Comparison of ENCODE assay signal across 8 cellular contexts in the genomic region with DNA sequence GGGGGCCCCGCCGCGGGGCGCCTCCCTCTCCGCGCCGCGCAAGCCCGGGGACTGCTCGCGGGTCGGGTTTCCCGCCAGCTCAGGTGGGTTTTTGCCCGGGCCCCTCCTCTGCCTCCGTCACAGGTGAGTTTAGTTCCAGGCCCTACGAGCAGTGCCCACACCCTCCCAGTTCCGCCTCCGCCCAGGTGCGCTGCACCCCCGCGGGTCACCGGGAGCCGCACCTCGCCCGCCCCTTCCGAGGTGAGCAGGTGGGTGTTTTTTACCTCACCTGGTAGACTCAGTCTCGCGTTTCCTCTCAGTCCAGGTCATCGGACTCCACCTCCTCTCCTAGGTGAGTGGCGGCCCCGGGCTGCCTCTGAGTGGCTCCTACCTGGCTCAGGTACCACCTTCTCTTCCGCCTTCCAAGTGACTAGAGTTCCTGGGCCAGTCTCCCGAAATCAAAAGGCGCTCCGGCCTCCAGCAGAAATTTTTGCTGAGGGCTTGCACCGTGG. TPM values are rescaled to one million over a fixed set of nuclear protein-coding genes. Genes with fewer than 3 reads are reported as not detected.
DNase-seq lines count a peak whose midpoint lies in the region; ATAC-seq and TF ChIP-seq lines count a peak whose summit lies in the region.

A gene with protein sequence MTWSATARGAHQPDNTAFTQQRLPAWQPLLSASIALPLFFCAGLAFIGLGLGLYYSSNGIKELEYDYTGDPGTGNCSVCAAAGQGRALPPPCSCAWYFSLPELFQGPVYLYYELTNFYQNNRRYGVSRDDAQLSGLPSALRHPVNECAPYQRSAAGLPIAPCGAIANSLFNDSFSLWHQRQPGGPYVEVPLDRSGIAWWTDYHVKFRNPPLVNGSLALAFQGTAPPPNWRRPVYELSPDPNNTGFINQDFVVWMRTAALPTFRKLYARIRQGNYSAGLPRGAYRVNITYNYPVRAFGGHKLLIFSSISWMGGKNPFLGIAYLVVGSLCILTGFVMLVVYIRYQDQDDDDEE (minus strand): TSS at position 153 of the 491 bp plus-strand sequence. CDS start 191 bp downstream, outside the sequence.

- H3K9me3 ChIP-seq in Peyer's patch (no peaks in the 10 kb centered on the region), colonic mucosa (no peaks in the 10 kb centered on the region), mononuclear cell (ENCODE audit: low read depth, low read length) (no peaks in the 10 kb centered on the region), transverse colon (no peaks in the 10 kb centered on the region)

- 10% methylated on average over 35 of the region's 36 CpGs; no CpG with 5 or more reads in 1 of the 2 donors for WGBS in transverse colon (ENCODE audit: low coverage in 1 of 2), 2 donors

- no peaks in the 10 kb centered on the region for H3K36me3 ChIP-seq in Peyer's patch
- H3K36me3 ChIP-seq in colonic mucosa = no peaks in the 10 kb centered on the region
- H3K36me3 ChIP-seq in transverse colon = no peaks in the 10 kb centered on the region

- peak within 1 kb of the TSS; percentile 82 to 88 for H3K9ac ChIP-seq in colonic mucosa (ENCODE audit: low read depth in 2 of 2, low read length in 2 of 2)

- ATAC-seq in HG02610 (IDR thresholded peaks at IDR 0.05; ENCODE audit: unreplicated experiment) (peak; percentile 14), HG03378 (IDR thresholded peaks at IDR 0.05; ENCODE audit: unreplicated experiment) (no peak), HG02623 (IDR thresholded peaks at IDR 0.05; ENCODE audit: unreplicated experiment) (no peak), HG03025 (IDR thresholded peaks at IDR 0.05; ENCODE audit: low FRiP score, unreplicated experiment) (no peak)

- in situ Hi-C loops in transverse colon (cut with MboI; ENCODE audit: low pct_ligation_motif_present in 1 of 4, low pct_unique_long_range_greater_than_20kb in 1 of 4, low sequenced_read_pairs in 3 of 4) = loop anchor here in 3 of 4 donors (25.0 kb wide), 2 partner anchors 456 to 556 kb away; no protein-coding TSS in a partner anchor

- H3K4me3 ChIP-seq in Peyer's patch = peak within 1 kb of the TSS; percentile 40 to 85 (median 58)
- H3K4me3 ChIP-seq in colonic mucosa = peak within 1 kb of the TSS; percentile 68
- H3K4me3 ChIP-seq in mononuclear cell (ENCODE audit: low read length) = peak within 1 kb of the TSS; percentile 35
- peak within 1 kb of the TSS; percentile 13 to 70 (median 54) for H3K4me3 ChIP-seq in transverse colon

- no peaks in the 10 kb centered on the region for H3K27me3 ChIP-seq in Peyer's patch
- no peaks in the 10 kb centered on the region for H3K27me3 ChIP-seq in colonic mucosa
- H3K27me3 ChIP-seq in mononuclear cell (ENCODE audit: insufficient read depth, low read length) = peaks cover 64% of the 10 kb centered on the region
- peaks cover 18% of the 10 kb centered on the region for H3K27me3 ChIP-seq in transverse colon

- TF ChIP-seq EP300 in transverse colon (IDR thresholded peaks at IDR 0.05; ENCODE audit: low read depth) = no peak

- H3K27ac ChIP-seq in Peyer's patch (peak within 1 kb of the TSS; percentile 53 to 100 (median 93)), colonic mucosa (peak within 1 kb of the TSS; percentile 99), transverse colon (peak within 1 kb of the TSS; percentile 89 to 97 (median 94))

- intact Hi-C loops in colonic mucosa (cut with DNase I) (no loop called here), transverse colon (cut with DNase I; ENCODE audit: low total_unique reads) (no loop called here)

- TF ChIP-seq POLR2A in Peyer's patch (IDR thresholded peaks at IDR 0.05) (peak; percentile 81 to 92), transverse colon (IDR thresholded peaks at IDR 0.05) (peak; percentile 87)

- DNase-seq in Peyer's patch (peak in 2 of 3 donors; percentile 92 to 94), colonic mucosa (peak; percentile 95), transverse colon (peak; percentile 92)

- TF ChIP-seq CTCF in Peyer's patch (IDR thresholded peaks at IDR 0.05) = no peak
- TF ChIP-seq CTCF in colonic mucosa (IDR thresholded peaks at IDR 0.05) = no peak
- TF ChIP-seq CTCF in transverse colon (IDR thresholded peaks at IDR 0.05) = no peak

- H3K4me1 ChIP-seq in Peyer's patch (peaks cover 0 to 11% (median 4%) of the 10 kb centered on the region in 4 donors), colonic mucosa (peaks cover 3% of the 10 kb centered on the region), mononuclear cell (ENCODE audit: insufficient read depth, low read length) (peaks cover 18% of the 10 kb centered on the region), transverse colon (peaks cover 0 to 43% (median 13%) of the 10 kb centered on the region in 4 donors)

RNA-seq across cellular contexts. Expression of the gene that starts here (rescaled TPM):
- total RNA-seq in Peyer's patch (100 to 1,000 TPM in 1 of 4 donors, 10 to 100 TPM in 2, 1 to 10 TPM in 1; 6.6 to 128 (median 81.9) TPM), colonic mucosa (10 to 100 TPM; 68.2 to 77.1 TPM), mononuclear cell (5.8 TPM), transverse colon (100 to 1,000 TPM in 1 of 4 donors, 10 to 100 TPM in 3; 50.4 to 141 (median 71.2) TPM)
